In the genomic region with DNA sequence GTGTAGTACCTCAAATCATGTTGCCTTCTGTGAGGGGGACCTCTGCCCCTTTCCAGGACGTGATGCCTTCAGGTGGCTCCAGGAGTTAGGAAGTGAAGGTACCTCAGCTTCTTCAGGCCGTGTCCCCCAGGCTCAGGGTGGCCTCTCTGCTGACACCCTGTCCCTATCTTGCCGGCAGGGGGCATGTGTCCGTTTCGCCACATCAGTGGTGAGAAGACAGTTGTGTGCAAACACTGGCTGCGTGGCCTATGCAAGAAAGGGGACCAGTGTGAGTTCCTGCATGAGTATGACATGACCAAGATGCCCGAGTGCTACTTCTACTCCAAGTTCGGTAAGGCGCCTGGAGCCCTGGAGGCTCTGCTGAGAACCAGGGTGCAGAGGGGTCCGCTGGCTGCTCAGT, we compare ENCODE assay signal across 18 cellular contexts. TPM values are rescaled to one million over a fixed set of nuclear protein-coding genes. Genes with fewer than 3 reads are reported as not detected.
A peak's percentile ranks its signal among the peaks of the same experiment; 100 is the strongest.
DNase-seq lines count a peak whose midpoint lies in the region; ATAC-seq, FAIRE-seq and TF ChIP-seq lines count a peak whose summit lies in the region.
"Had no signal": no experiment of that assay in that cellular context is flagged by ENCODE, and none has a peak within 500 bp of the region (broad histone marks: within the 10 kb centered on the region; RNA-seq: fewer than 3 reads in every experiment).

No MANE protein-coding gene starts in this region.

- no peak overlapping the region for H3K27ac ChIP-seq in GM12878 (ENCODE audit: control insufficient read depth, insufficient read depth)
- H3K27ac ChIP-seq in pancreas, result no peak overlapping the region
- H3K27ac ChIP-seq: body of pancreas, epithelial cell of prostate, Peyer's patch, spleen, tibial artery, WERI-Rb-1 had no signal

- H3K4me2 ChIP-seq in GM12878 (ENCODE audit: control insufficient read depth, insufficient read depth), result no peak overlapping the region

- H3K27me3 ChIP-seq in GM12878 (replicated peaks in 1 of 2; ENCODE audit: control insufficient read depth in 2 of 2, insufficient read depth in 2 of 2, low read length in 1 of 2), result no peaks in the 10 kb centered on the region
- H3K27me3 ChIP-seq in pancreas, result no peaks in the 10 kb centered on the region
- H3K27me3 ChIP-seq: body of pancreas, Peyer's patch, spleen, tibial artery had no signal

- in situ Hi-C loops in GM12878 (cut with MboI), result no loop called here

- RAD21 ChIA-PET in GM12878 (lab: Charles Lee; ENCODE audit: unreplicated experiment), result no interaction called here

- intact Hi-C loops in GM12878 (cut with micrococcal nuclease; ENCODE audit: unreplicated experiment) (no loop called here), pancreas (cut with DNase I) (no loop called here)

- FAIRE-seq in GM12878 (lab: Jason Lieb, UNC) (no peak), pancreas (lab: Jason Lieb, UNC) (no peak)
- FAIRE-seq: G401.6 had no signal

- H3K79me2 ChIP-seq in GM12878 (ENCODE audit: control insufficient read depth, insufficient read depth, low read length), result no peaks in the 10 kb centered on the region

- H3K9me3 ChIP-seq in GM12878 (replicated peaks; ENCODE audit: control insufficient read depth, insufficient read depth, low read length), result no peaks in the 10 kb centered on the region
- no peaks in the 10 kb centered on the region for H3K9me3 ChIP-seq in pancreas
- H3K9me3 ChIP-seq: body of pancreas, Peyer's patch, spleen, tibial artery had no signal

- H2AFZ ChIP-seq in GM12878 (ENCODE audit: control insufficient read depth, low read depth, low read length), result no peak overlapping the region

- TF ChIP-seq CTCF in LNCAP (IDR thresholded peaks at IDR 0.05), result peak; percentile 54
- peak in 1 of 3 experiments; percentile 50; a peak in 2 of 6 replicates for TF ChIP-seq CTCF in GM12878 (IDR thresholded peaks at IDR 0.05 in 2 of 3, conservative IDR thresholded peaks at IDR 0.05 in 1 of 3; ENCODE audit: control insufficient read depth in 2 of 3, extremely low read depth in 1 of 3, insufficient read depth in 1 of 3, low read depth in 3 of 3, low read length in 3 of 3)
- TF ChIP-seq CTCF in pancreas (IDR thresholded peaks at IDR 0.05), result no peak

- SMC1A ChIA-PET in GM12878 (lab: Charles Lee; ENCODE audit: uncharacterized antibody, unreplicated experiment), result no interaction called here

- CTCF ChIA-PET in GM12878 (lab: Yijun Ruan, JAX), result interaction anchor here (0.6 to 0.7 kb wide), 2 partner anchors 392 to 543 kb away, joined by 3 to 4 read pairs; no protein-coding TSS in a partner anchor

- TF ChIP-seq POLR2A in GM12878 (IDR thresholded peaks at IDR 0.05; ENCODE audit: low read depth, low read length), result no peak

- POLR2A ChIA-PET in GM12878 (lab: Charles Lee), result interaction anchor here (0.7 kb wide), 1 partner anchor 10 kb away, joined by 9 read pairs; no protein-coding TSS in a partner anchor

- no TSS peak for BruUV-seq in GM12878 (replicated peaks; lab: Mats Ljungman, UMichigan)

- TF ChIP-seq RAD21 in GM12878 (IDR thresholded peaks at IDR 0.05; ENCODE audit: insufficient read depth, low read depth, low read length), result no peak

- H3K27me3 Mint-ChIP-seq in effector memory CD8-positive, alpha-beta T cell, result no peaks in the 10 kb centered on the region

- WGBS in GM12878 (ENCODE audit: insufficient coverage, insufficient replicate concordance, low lambda C conversion rate, missing lambda C conversion rate), result 93% methylated on average over 10 of the region's 10 CpGs
- 77% methylated on average over 10 of the region's 10 CpGs for WGBS in pancreas, 2 donors

- H3K4me1 Mint-ChIP-seq in effector memory CD8-positive, alpha-beta T cell (ENCODE audit: low read depth in 2 of 2), result peaks cover 7 to 11% of the 10 kb centered on the region in 2 donors

- no peaks in the 10 kb centered on the region for H3K9me3 Mint-ChIP-seq in effector memory CD8-positive, alpha-beta T cell
- H3K9me3 Mint-ChIP-seq: natural killer cell had no signal

- H3K9ac ChIP-seq in GM12878 (ENCODE audit: control insufficient read depth, insufficient read depth, low read length), result no peak overlapping the region

- TF ChIP-seq EP300 in GM12878 (IDR thresholded peaks at IDR 0.05; ENCODE audit: borderline replicate concordance in 1 of 2, control insufficient read depth in 1 of 2, low read depth in 2 of 2, low read length in 2 of 2), result no peak

- H3K4me1 ChIP-seq in GM12878 (ENCODE audit: control insufficient read depth, insufficient read depth, low read length), result no peaks in the 10 kb centered on the region
- no peaks in the 10 kb centered on the region for H3K4me1 ChIP-seq in pancreas
- H3K4me1 ChIP-seq: body of pancreas, Peyer's patch, tibial artery had no signal

- H3K4me3 ChIP-seq in GM12878, result no peak overlapping the region
- no peak overlapping the region for H3K4me3 ChIP-seq in pancreas
- H3K4me3 ChIP-seq: body of pancreas, Peyer's patch, spleen, tibial artery had no signal

- ATAC-seq in GM12878, result peak; percentile 79
- peak; percentile 17 to 52 (median 29) for ATAC-seq in pancreas
- ATAC-seq in effector memory CD8-positive, alpha-beta T cell (replicated peaks), result no peak
- ATAC-seq: body of pancreas, natural killer cell had no signal

- H3K36me3 Mint-ChIP-seq in effector memory CD8-positive, alpha-beta T cell (ENCODE audit: insufficient read depth), result peaks cover 29% of the 10 kb centered on the region
- H3K36me3 Mint-ChIP-seq: natural killer cell had no signal

- peaks cover 28 to 40% of the 10 kb centered on the region in 2 experiments; a peak in 3 of 4 replicates for H3K36me3 ChIP-seq in GM12878 (ENCODE audit: control insufficient read depth in 2 of 2, insufficient read depth in 2 of 2, low read length in 1 of 2)
- peaks cover 0 to 33% (median 9%) of the 10 kb centered on the region in 3 donors for H3K36me3 ChIP-seq in pancreas

- DNase-seq in SIG-M5 treated with dmso at 0.1 percent for 504 hours (lab: John Stamatoyannopoulos, UW; ENCODE audit: unreplicated experiment) (peak; percentile 48), SIG-M5 (lab: John Stamatoyannopoulos, UW) (no peak), GM12878 (ENCODE audit: low read depth, low spot score) (no peak), pancreas (no peak), DMS 273 treated with DMSO at 0.1 percent for 48 hours (lab: John Stamatoyannopoulos, UW) (no peak), NCI-H146 treated with DMSO at 0.1 percent for 48 hours (lab: John Stamatoyannopoulos, UW; ENCODE audit: unreplicated experiment) (no peak)
- no peak for DNase-seq in effector memory CD8-positive, alpha-beta T cell
- DNase-seq: immature natural killer cell, natural killer cell, NCI-H1436, Peyer's patch, spleen, tibial artery, WERI-Rb-1 had no signal

- H4K20me1 ChIP-seq in GM12878 (ENCODE audit: control insufficient read depth, insufficient read depth), result no peaks in the 10 kb centered on the region

- no peak overlapping the region for H3K27ac Mint-ChIP-seq in effector memory CD8-positive, alpha-beta T cell
- H3K27ac Mint-ChIP-seq: immature natural killer cell, natural killer cell had no signal

- H3K4me3 Mint-ChIP-seq in effector memory CD8-positive, alpha-beta T cell, result no peak overlapping the region
- H3K4me3 Mint-ChIP-seq: immature natural killer cell, natural killer cell had no signal

RNA-seq across cellular contexts. Expression of gene CPSF4, which starts 9.2 kb away (rescaled TPM):
- total RNA-seq in GM12878 (2013; cell fraction: nucleolus; rRNA removed), result 81.7 and 84.6 TPM in 2 replicates
- total RNA-seq in GM12878 (2014; rRNA removed) (46.6 and 46.9 TPM in 2 replicates), GM12878 (2014; rRNA removed; fragmentation: Illumina TruSeq; extraction: Trizol) (31.1 and 31.6 TPM in 2 replicates), GM12878 (2021) (56.3 and 56.9 TPM in 2 replicates), pancreas (10 to 100 TPM; 15.2 to 26.2 (median 21.5) TPM)
- 17.0 TPM for polyA plus RNA-seq in GM12878 (2011; ENCODE audit: low read depth)
- polyA plus RNA-seq in GM12878 (2011; rRNA removed) (28.4 and 51.3 TPM in 2 replicates), GM12878 (2014; fragmentation: Illumina TruSeq; extraction: Trizol) (25.2 and 45.8 TPM in 2 replicates), GM12878 (2014; fragmentation: Nextera tagmentation; extraction: Ambion mirVana) (10 to 100 TPM; 13.6 to 14.9 TPM), GM12878 (2014; rRNA removed) (70.1 and 76.9 TPM in 2 replicates), GM12878 (2016; fragmentation: Nextera tagmentation; extraction: Ambion mirVana) (10 to 100 TPM; 35.8 to 44.3 TPM), pancreas (10 to 100 TPM; 29.2 to 42.5 TPM)
- 70.0 and 91.6 TPM in 2 replicates for polyA plus RNA-seq in GM12878 (2011; cell fraction: cytosol; rRNA removed)
- polyA plus RNA-seq in GM12878 (2011; cell fraction: nucleus; rRNA removed), result 145 and 158 TPM in 2 replicates
- polyA plus RNA-seq in GM12878 (2012), result 35.2 and 36.2 TPM in 2 replicates
- 43.1 and 53.2 TPM in 2 replicates for polyA minus RNA-seq in GM12878 (2011; rRNA and poly(A)+ RNA removed)
- polyA minus RNA-seq in GM12878 (2011; cell fraction: cytosol; rRNA and poly(A)+ RNA removed), result 17.8 and 17.9 TPM in 2 replicates
- 25.1 and 38.1 TPM in 2 replicates for polyA minus RNA-seq in GM12878 (2011; cell fraction: nucleus; rRNA and poly(A)+ RNA removed)

RNA-seq across cellular contexts. Expression of gene PTCD1, which starts 9.3 kb away (rescaled TPM):
- 8.8 and 19.1 TPM in 2 replicates for total RNA-seq in GM12878 (2013; cell fraction: nucleolus; rRNA removed)
- total RNA-seq in GM12878 (2014; rRNA removed) (8.2 and 9.7 TPM in 2 replicates), GM12878 (2014; rRNA removed; fragmentation: Illumina TruSeq; extraction: Trizol) (3.3 and 4.5 TPM in 2 replicates), GM12878 (2021) (6.2 and 8.8 TPM in 2 replicates), pancreas (1 to 10 TPM; 1.4 to 3.6 (median 2.3) TPM)
- polyA plus RNA-seq in GM12878 (2011; ENCODE audit: low read depth), result 2.4 TPM
- polyA plus RNA-seq in GM12878 (2011; rRNA removed) (3.0 and 4.2 TPM in 2 replicates), GM12878 (2014; fragmentation: Illumina TruSeq; extraction: Trizol) (0.78 and 1.9 TPM in 2 replicates), GM12878 (2014; fragmentation: Nextera tagmentation; extraction: Ambion mirVana) (under 1 TPM; 0.26 to 0.42 TPM), GM12878 (2014; rRNA removed) (7.6 and 8.7 TPM in 2 replicates), GM12878 (2016; fragmentation: Nextera tagmentation; extraction: Ambion mirVana) (1 to 10 TPM; 5.6 to 5.9 TPM), pancreas (1 to 10 TPM; 3.9 to 4.0 TPM)
- 4.4 and 6.9 TPM in 2 replicates for polyA plus RNA-seq in GM12878 (2011; cell fraction: cytosol; rRNA removed)
- polyA plus RNA-seq in GM12878 (2011; cell fraction: nucleus; rRNA removed), result 9.9 and 10.2 TPM in 2 replicates
- polyA plus RNA-seq in GM12878 (2012), result 4.4 and 5.9 TPM in 2 replicates
- 2.8 and 6.6 TPM in 2 replicates for polyA minus RNA-seq in GM12878 (2011; rRNA and poly(A)+ RNA removed)
- polyA minus RNA-seq in GM12878 (2011; cell fraction: cytosol; rRNA and poly(A)+ RNA removed), result 1.2 and 1.7 TPM in 2 replicates
- polyA minus RNA-seq in GM12878 (2011; cell fraction: nucleus; rRNA and poly(A)+ RNA removed), result 3.0 and 4.6 TPM in 2 replicates

RNA-seq across cellular contexts. Expression of gene ATP5MF, which starts 18.0 kb away (rescaled TPM):
- total RNA-seq in GM12878 (2013; cell fraction: nucleolus; rRNA removed), result 47.5 and 59.0 TPM in 2 replicates
- 776 and 778 TPM in 2 replicates for total RNA-seq in GM12878 (2014; rRNA removed)
- total RNA-seq in GM12878 (2014; rRNA removed; fragmentation: Illumina TruSeq; extraction: Trizol), result 1,085 and 1,144 TPM in 2 replicates
- 362 and 411 TPM in 2 replicates for total RNA-seq in GM12878 (2021)
- 3,344 TPM for polyA plus RNA-seq in GM12878 (2011; ENCODE audit: low read depth)
- 683 and 738 TPM in 2 replicates for polyA plus RNA-seq in GM12878 (2011; rRNA removed)
- polyA plus RNA-seq in GM12878 (2011; cell fraction: cytosol; rRNA removed), result 1,308 and 2,229 TPM in 2 replicates
- polyA plus RNA-seq in GM12878 (2011; cell fraction: nucleus; rRNA removed), result 463 and 565 TPM in 2 replicates
- 690 and 1,154 TPM in 2 replicates for polyA plus RNA-seq in GM12878 (2012)
- 1,028 and 1,206 TPM in 2 replicates for polyA plus RNA-seq in GM12878 (2014; fragmentation: Illumina TruSeq; extraction: Trizol)
- 1,000 to 10,000 TPM; 2,087 to 2,478 TPM for polyA plus RNA-seq in GM12878 (2014; fragmentation: Nextera tagmentation; extraction: Ambion mirVana)
- polyA plus RNA-seq in GM12878 (2014; rRNA removed), result 889 and 1,098 TPM in 2 replicates
- 1,000 to 10,000 TPM; 1,301 to 1,381 TPM for polyA plus RNA-seq in GM12878 (2016; fragmentation: Nextera tagmentation; extraction: Ambion mirVana)
- polyA minus RNA-seq in GM12878 (2011; rRNA and poly(A)+ RNA removed), result 167 and 250 TPM in 2 replicates
- 105 and 129 TPM in 2 replicates for polyA minus RNA-seq in GM12878 (2011; cell fraction: cytosol; rRNA and poly(A)+ RNA removed)
- polyA minus RNA-seq in GM12878 (2011; cell fraction: nucleus; rRNA and poly(A)+ RNA removed), result 34.3 and 38.1 TPM in 2 replicates
- total RNA-seq in pancreas, result 100 to 1,000 TPM in 1 of 6 donors, 10 to 100 TPM in 5; 50.8 to 102 (median 83.4) TPM
- 100 to 1,000 TPM; 412 to 428 TPM for polyA plus RNA-seq in pancreas

RNA-seq across cellular contexts. Expression of gene ZNF789, which starts 24.7 kb away (rescaled TPM):
- 59.3 and 60.0 TPM in 2 replicates for total RNA-seq in GM12878 (2013; cell fraction: nucleolus; rRNA removed)
- 22.7 and 27.5 TPM in 2 replicates for total RNA-seq in GM12878 (2014; rRNA removed)
- 22.4 and 25.0 TPM in 2 replicates for total RNA-seq in GM12878 (2014; rRNA removed; fragmentation: Illumina TruSeq; extraction: Trizol)
- 17.2 and 19.9 TPM in 2 replicates for total RNA-seq in GM12878 (2021)
- 14.6 TPM for polyA plus RNA-seq in GM12878 (2011; ENCODE audit: low read depth)
- polyA plus RNA-seq in GM12878 (2011; rRNA removed), result 44.6 and 53.1 TPM in 2 replicates
- polyA plus RNA-seq in GM12878 (2011; cell fraction: cytosol; rRNA removed), result 23.4 and 24.4 TPM in 2 replicates
- 37.6 and 46.0 TPM in 2 replicates for polyA plus RNA-seq in GM12878 (2011; cell fraction: nucleus; rRNA removed)
- 17.3 and 20.1 TPM in 2 replicates for polyA plus RNA-seq in GM12878 (2012)
- 30.1 and 37.0 TPM in 2 replicates for polyA plus RNA-seq in GM12878 (2014; fragmentation: Illumina TruSeq; extraction: Trizol)
- polyA plus RNA-seq in GM12878 (2014; fragmentation: Nextera tagmentation; extraction: Ambion mirVana), result 1 to 10 TPM; 5.6 to 6.0 TPM
- polyA plus RNA-seq in GM12878 (2014; rRNA removed), result 27.2 and 32.2 TPM in 2 replicates
- polyA plus RNA-seq in GM12878 (2016; fragmentation: Nextera tagmentation; extraction: Ambion mirVana), result 10 to 100 TPM; 18.4 to 19.6 TPM
- polyA minus RNA-seq in GM12878 (2011; rRNA and poly(A)+ RNA removed), result 14.2 and 18.7 TPM in 2 replicates
- 2.9 and 7.6 TPM in 2 replicates for polyA minus RNA-seq in GM12878 (2011; cell fraction: cytosol; rRNA and poly(A)+ RNA removed)
- polyA minus RNA-seq in GM12878 (2011; cell fraction: nucleus; rRNA and poly(A)+ RNA removed), result 14.0 and 29.2 TPM in 2 replicates
- 1 to 10 TPM; 3.6 to 7.8 (median 4.3) TPM for total RNA-seq in pancreas
- polyA plus RNA-seq in pancreas, result 10 to 100 TPM; 12.9 to 21.9 TPM

RNA-seq across cellular contexts. Expression of gene BUD31, which starts 39.2 kb away (rescaled TPM):
- total RNA-seq in GM12878 (2013; cell fraction: nucleolus; rRNA removed), result 18.3 and 21.9 TPM in 2 replicates
- total RNA-seq in GM12878 (2014; rRNA removed) (107 TPM in 2 replicates), GM12878 (2014; rRNA removed; fragmentation: Illumina TruSeq; extraction: Trizol) (131 and 143 TPM in 2 replicates), GM12878 (2021) (108 and 134 TPM in 2 replicates), pancreas (10 to 100 TPM; 26.8 to 44.7 (median 28.9) TPM)
- polyA plus RNA-seq in GM12878 (2011; ENCODE audit: low read depth), result 88.1 TPM
- polyA plus RNA-seq in GM12878 (2011; rRNA removed) (74.2 and 104 TPM in 2 replicates), GM12878 (2014; fragmentation: Illumina TruSeq; extraction: Trizol) (185 and 257 TPM in 2 replicates), GM12878 (2014; fragmentation: Nextera tagmentation; extraction: Ambion mirVana) (100 to 1,000 TPM; 125 to 127 TPM), GM12878 (2014; rRNA removed) (112 and 118 TPM in 2 replicates), GM12878 (2016; fragmentation: Nextera tagmentation; extraction: Ambion mirVana) (100 to 1,000 TPM; 301 to 317 TPM), pancreas (10 to 100 TPM; 65.7 to 71.7 TPM)
- 78.9 and 85.9 TPM in 2 replicates for polyA plus RNA-seq in GM12878 (2011; cell fraction: cytosol; rRNA removed)
- polyA plus RNA-seq in GM12878 (2011; cell fraction: nucleus; rRNA removed), result 42.2 and 44.8 TPM in 2 replicates
- polyA plus RNA-seq in GM12878 (2012), result 90.5 and 113 TPM in 2 replicates
- polyA minus RNA-seq in GM12878 (2011; rRNA and poly(A)+ RNA removed), result 41.5 and 60.5 TPM in 2 replicates
- 21.0 and 24.6 TPM in 2 replicates for polyA minus RNA-seq in GM12878 (2011; cell fraction: cytosol; rRNA and poly(A)+ RNA removed)
- polyA minus RNA-seq in GM12878 (2011; cell fraction: nucleus; rRNA and poly(A)+ RNA removed), result 12.0 and 18.1 TPM in 2 replicates
